In the genomic region with DNA sequence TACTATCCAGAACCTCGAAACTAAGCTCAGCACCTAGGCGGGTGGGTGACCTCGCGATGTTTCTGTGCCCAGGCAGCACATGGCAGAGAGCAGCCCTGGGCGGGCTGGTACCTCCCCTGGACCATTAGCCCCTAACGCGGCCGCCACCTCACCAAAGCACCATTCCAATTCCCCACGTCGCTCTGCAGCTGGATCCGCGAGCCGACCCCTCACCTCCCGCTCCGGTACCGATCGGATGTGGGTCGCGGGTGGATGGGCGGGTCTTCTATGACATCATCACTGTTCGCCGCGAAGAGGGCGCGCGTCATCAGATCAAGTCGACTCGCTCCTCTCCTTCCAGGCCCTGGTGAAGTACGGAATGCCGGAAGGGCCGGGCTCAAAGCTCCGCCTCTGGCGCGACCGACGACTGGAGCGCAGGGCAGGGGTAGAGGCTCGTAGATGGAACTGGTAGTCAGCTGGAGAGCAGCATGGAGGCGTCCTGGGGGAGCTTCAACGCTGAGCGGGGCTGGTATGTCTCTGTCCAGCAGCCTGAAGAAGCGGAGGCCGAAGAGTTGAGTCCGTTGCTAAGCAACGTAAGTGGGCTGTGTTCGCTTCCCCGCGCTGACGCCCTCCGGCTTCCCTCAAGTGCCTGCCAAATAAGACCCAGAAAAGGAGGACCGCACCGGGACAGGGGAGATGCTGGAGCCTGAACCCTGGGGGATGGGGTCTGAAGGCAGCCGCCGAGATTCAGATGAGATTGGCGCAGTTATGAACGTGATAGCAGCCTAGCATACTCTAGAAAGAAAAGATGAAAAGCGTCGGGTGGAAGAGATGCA, we compare ENCODE assay signal across 1 cellular context.
A peak's percentile ranks its signal among the peaks of the same experiment; 100 is the strongest.
TF ChIP-seq lines count a peak whose summit lies in the region.

TSS of gene SLC38A6 (plus strand) at position 435 of the 815 bp plus-strand sequence. CDS start at position 468, 33 bp downstream.
A gene with protein sequence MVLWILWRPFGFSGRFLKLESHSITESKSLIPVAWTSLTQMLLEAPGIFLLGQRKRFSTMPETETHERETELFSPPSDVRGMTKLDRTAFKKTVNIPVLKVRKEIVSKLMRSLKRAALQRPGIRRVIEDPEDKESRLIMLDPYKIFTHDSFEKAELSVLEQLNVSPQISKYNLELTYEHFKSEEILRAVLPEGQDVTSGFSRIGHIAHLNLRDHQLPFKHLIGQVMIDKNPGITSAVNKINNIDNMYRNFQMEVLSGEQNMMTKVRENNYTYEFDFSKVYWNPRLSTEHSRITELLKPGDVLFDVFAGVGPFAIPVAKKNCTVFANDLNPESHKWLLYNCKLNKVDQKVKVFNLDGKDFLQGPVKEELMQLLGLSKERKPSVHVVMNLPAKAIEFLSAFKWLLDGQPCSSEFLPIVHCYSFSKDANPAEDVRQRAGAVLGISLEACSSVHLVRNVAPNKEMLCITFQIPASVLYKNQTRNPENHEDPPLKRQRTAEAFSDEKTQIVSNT (minus strand): TSS at position 269 of the 815 bp plus-strand sequence. CDS start 106 bp downstream, at position 163.

TF ChIP-seq in K562, 482 proteins besides CTCF, POLR2A, EP300 and RAD21 (continues in another document):
- TF ChIP-seq, protein P1, sequence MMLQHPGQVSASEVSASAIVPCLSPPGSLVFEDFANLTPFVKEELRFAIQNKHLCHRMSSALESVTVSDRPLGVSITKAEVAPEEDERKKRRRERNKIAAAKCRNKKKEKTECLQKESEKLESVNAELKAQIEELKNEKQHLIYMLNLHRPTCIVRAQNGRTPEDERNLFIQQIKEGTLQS (IDR thresholded peaks at IDR 0.05): peak; percentile 99
- TF ChIP-seq, protein P1 (CRISPR knock-in tag; conservative IDR thresholded peaks at IDR 0.05): no peak
- TF ChIP-seq SAFB (IDR thresholded peaks at IDR 0.05; ENCODE audit: borderline replicate concordance, low read depth, low read length): no peak
- TF ChIP-seq, protein P2, sequence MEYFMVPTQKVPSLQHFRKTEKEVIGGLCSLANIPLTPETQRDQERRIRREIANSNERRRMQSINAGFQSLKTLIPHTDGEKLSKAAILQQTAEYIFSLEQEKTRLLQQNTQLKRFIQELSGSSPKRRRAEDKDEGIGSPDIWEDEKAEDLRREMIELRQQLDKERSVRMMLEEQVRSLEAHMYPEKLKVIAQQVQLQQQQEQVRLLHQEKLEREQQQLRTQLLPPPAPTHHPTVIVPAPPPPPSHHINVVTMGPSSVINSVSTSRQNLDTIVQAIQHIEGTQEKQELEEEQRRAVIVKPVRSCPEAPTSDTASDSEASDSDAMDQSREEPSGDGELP (CRISPR knock-in tag; IDR thresholded peaks at IDR 0.05; ENCODE audit: borderline replicate concordance): peak; percentile 97
- TF ChIP-seq HMBOX1 (IDR thresholded peaks at IDR 0.05): no peak; the same call in 1 of the 2 replicates
- peak; percentile 34; the same call in 1 of the 2 replicates for TF ChIP-seq ZBTB7A (IDR thresholded peaks at IDR 0.05; ENCODE audit: borderline replicate concordance, control insufficient read depth, low read depth, low read length)
- TF ChIP-seq MBD2 (IDR thresholded peaks at IDR 0.05; ENCODE audit: borderline replicate concordance, low read depth): peak; percentile 44; the same call in 1 of the 2 replicates
- TF ChIP-seq MXI1 (IDR thresholded peaks at IDR 0.05; ENCODE audit: low read depth, low read length): peak; percentile 7; the same call in 1 of the 2 replicates
- TF ChIP-seq MAZ (CRISPR knock-in tag; conservative IDR thresholded peaks at IDR 0.05 in 1 of 2, IDR thresholded peaks at IDR 0.05 in 1 of 2): peak; percentile 30 to 48; a peak in 1 of 4 replicates
- TF ChIP-seq SMARCB1 (IDR thresholded peaks at IDR 0.05; ENCODE audit: insufficient read length, low read depth): no peak
- peak; percentile 25 for TF ChIP-seq MEIS2 (IDR thresholded peaks at IDR 0.05; ENCODE audit: partially characterized antibody)
- TF ChIP-seq, protein P3, sequence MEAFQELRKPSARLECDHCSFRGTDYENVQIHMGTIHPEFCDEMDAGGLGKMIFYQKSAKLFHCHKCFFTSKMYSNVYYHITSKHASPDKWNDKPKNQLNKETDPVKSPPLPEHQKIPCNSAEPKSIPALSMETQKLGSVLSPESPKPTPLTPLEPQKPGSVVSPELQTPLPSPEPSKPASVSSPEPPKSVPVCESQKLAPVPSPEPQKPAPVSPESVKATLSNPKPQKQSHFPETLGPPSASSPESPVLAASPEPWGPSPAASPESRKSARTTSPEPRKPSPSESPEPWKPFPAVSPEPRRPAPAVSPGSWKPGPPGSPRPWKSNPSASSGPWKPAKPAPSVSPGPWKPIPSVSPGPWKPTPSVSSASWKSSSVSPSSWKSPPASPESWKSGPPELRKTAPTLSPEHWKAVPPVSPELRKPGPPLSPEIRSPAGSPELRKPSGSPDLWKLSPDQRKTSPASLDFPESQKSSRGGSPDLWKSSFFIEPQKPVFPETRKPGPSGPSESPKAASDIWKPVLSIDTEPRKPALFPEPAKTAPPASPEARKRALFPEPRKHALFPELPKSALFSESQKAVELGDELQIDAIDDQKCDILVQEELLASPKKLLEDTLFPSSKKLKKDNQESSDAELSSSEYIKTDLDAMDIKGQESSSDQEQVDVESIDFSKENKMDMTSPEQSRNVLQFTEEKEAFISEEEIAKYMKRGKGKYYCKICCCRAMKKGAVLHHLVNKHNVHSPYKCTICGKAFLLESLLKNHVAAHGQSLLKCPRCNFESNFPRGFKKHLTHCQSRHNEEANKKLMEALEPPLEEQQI (IDR thresholded peaks at IDR 0.05): no peak
- peak; percentile 89 for TF ChIP-seq POLR2G (IDR thresholded peaks at IDR 0.05; ENCODE audit: low read depth, low read length)
- no peak for TF ChIP-seq KLF1 (tag; IDR thresholded peaks at IDR 0.05)
- TF ChIP-seq HNRNPK (IDR thresholded peaks at IDR 0.05; ENCODE audit: low read depth, low read length, poor library complexity, severe bottlenecking): no peak
- TF ChIP-seq ESRRA (IDR thresholded peaks at IDR 0.05; ENCODE audit: borderline replicate concordance, low read depth): 0 out of 2 replicates have a peak, but pooled peaks have one; percentile 26
- TF ChIP-seq FIP1L1 (IDR thresholded peaks at IDR 0.05; ENCODE audit: low read depth, low read length, poor library complexity, severe bottlenecking): no peak
- TF ChIP-seq, protein P4, sequence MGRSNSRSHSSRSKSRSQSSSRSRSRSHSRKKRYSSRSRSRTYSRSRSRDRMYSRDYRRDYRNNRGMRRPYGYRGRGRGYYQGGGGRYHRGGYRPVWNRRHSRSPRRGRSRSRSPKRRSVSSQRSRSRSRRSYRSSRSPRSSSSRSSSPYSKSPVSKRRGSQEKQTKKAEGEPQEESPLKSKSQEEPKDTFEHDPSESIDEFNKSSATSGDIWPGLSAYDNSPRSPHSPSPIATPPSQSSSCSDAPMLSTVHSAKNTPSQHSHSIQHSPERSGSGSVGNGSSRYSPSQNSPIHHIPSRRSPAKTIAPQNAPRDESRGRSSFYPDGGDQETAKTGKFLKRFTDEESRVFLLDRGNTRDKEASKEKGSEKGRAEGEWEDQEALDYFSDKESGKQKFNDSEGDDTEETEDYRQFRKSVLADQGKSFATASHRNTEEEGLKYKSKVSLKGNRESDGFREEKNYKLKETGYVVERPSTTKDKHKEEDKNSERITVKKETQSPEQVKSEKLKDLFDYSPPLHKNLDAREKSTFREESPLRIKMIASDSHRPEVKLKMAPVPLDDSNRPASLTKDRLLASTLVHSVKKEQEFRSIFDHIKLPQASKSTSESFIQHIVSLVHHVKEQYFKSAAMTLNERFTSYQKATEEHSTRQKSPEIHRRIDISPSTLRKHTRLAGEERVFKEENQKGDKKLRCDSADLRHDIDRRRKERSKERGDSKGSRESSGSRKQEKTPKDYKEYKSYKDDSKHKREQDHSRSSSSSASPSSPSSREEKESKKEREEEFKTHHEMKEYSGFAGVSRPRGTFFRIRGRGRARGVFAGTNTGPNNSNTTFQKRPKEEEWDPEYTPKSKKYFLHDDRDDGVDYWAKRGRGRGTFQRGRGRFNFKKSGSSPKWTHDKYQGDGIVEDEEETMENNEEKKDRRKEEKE (IDR thresholded peaks at IDR 0.05; ENCODE audit: borderline replicate concordance in 1 of 2, control insufficient read depth in 1 of 2, low read depth in 2 of 2, low read length in 1 of 2): no peak
- TF ChIP-seq TAF1 (IDR thresholded peaks at IDR 0.05; ENCODE audit: control insufficient read depth, extremely low read depth, insufficient read depth, low read length, severe bottlenecking): peak; percentile 58
- no peak for TF ChIP-seq CBX1 (IDR thresholded peaks at IDR 0.05; ENCODE audit: low read depth)
- TF ChIP-seq HDAC1 (IDR thresholded peaks at IDR 0.05): peak in 1 of 2 experiments; percentile 84; a peak in 1 of 4 replicates
- no peak for TF ChIP-seq CBX8 (IDR thresholded peaks at IDR 0.05; ENCODE audit: borderline replicate concordance, extremely low read depth, low read depth, low read length, poor library complexity, severe bottlenecking)
- TF ChIP-seq ZNF780A (CRISPR knock-in tag; IDR thresholded peaks at IDR 0.05): no peak
- no peak for TF ChIP-seq RNF2 (IDR thresholded peaks at IDR 0.05)
- no peak; the same call in 1 of the 2 replicates for TF ChIP-seq NR2C1 (IDR thresholded peaks at IDR 0.05)
- TF ChIP-seq NR2C1 (tag; IDR thresholded peaks at IDR 0.05): 0 out of 2 replicates have a peak, but pooled peaks have one; percentile 45
- no peak for TF ChIP-seq MTA2 (IDR thresholded peaks at IDR 0.05; ENCODE audit: low read depth)
- TF ChIP-seq, protein P5, sequence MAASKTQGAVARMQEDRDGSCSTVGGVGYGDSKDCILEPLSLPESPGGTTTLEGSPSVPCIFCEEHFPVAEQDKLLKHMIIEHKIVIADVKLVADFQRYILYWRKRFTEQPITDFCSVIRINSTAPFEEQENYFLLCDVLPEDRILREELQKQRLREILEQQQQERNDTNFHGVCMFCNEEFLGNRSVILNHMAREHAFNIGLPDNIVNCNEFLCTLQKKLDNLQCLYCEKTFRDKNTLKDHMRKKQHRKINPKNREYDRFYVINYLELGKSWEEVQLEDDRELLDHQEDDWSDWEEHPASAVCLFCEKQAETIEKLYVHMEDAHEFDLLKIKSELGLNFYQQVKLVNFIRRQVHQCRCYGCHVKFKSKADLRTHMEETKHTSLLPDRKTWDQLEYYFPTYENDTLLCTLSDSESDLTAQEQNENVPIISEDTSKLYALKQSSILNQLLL (CRISPR knock-in tag; IDR thresholded peaks at IDR 0.05; ENCODE audit: borderline replicate concordance): no peak
- TF ChIP-seq RFX1 (IDR thresholded peaks at IDR 0.05): peak; percentile 98
- TF ChIP-seq ZNF79 (CRISPR knock-in tag; IDR thresholded peaks at IDR 0.05; ENCODE audit: low read depth): no peak
- 0 out of 2 replicates have a peak, but pooled peaks have one; percentile 35 for TF ChIP-seq SOX6 (IDR thresholded peaks at IDR 0.05)
- TF ChIP-seq, protein P6, sequence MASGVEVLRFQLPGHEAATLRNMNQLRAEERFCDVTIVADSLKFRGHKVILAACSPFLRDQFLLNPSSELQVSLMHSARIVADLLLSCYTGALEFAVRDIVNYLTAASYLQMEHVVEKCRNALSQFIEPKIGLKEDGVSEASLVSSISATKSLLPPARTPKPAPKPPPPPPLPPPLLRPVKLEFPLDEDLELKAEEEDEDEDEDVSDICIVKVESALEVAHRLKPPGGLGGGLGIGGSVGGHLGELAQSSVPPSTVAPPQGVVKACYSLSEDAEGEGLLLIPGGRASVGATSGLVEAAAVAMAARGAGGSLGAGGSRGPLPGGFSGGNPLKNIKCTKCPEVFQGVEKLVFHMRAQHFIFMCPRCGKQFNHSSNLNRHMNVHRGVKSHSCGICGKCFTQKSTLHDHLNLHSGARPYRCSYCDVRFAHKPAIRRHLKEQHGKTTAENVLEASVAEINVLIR (CRISPR knock-in tag; IDR thresholded peaks at IDR 0.05): peak; percentile 96
- TF ChIP-seq CSDE1 (IDR thresholded peaks at IDR 0.05): peak in 1 of 2 experiments; percentile 72; a peak in 2 of 4 replicates
- TF ChIP-seq POU5F1 (IDR thresholded peaks at IDR 0.05; ENCODE audit: borderline replicate concordance, low read depth, low read length, partially characterized antibody): peak; percentile 69
- no peak for TF ChIP-seq ILF3 (IDR thresholded peaks at IDR 0.05; ENCODE audit: borderline replicate concordance)
- no peak for TF ChIP-seq HNRNPUL1 (IDR thresholded peaks at IDR 0.05; ENCODE audit: low read length)
- TF ChIP-seq ARID4B (CRISPR knock-in tag; IDR thresholded peaks at IDR 0.05): peak; percentile 95
- peak; percentile 97 for TF ChIP-seq MTA3 (IDR thresholded peaks at IDR 0.05; ENCODE audit: borderline replicate concordance)
- peak; percentile 73 for TF ChIP-seq CTBP1 (IDR thresholded peaks at IDR 0.05; ENCODE audit: borderline replicate concordance)
